Comparison of ENCODE assay signal across 16 cellular contexts in the genomic region with DNA sequence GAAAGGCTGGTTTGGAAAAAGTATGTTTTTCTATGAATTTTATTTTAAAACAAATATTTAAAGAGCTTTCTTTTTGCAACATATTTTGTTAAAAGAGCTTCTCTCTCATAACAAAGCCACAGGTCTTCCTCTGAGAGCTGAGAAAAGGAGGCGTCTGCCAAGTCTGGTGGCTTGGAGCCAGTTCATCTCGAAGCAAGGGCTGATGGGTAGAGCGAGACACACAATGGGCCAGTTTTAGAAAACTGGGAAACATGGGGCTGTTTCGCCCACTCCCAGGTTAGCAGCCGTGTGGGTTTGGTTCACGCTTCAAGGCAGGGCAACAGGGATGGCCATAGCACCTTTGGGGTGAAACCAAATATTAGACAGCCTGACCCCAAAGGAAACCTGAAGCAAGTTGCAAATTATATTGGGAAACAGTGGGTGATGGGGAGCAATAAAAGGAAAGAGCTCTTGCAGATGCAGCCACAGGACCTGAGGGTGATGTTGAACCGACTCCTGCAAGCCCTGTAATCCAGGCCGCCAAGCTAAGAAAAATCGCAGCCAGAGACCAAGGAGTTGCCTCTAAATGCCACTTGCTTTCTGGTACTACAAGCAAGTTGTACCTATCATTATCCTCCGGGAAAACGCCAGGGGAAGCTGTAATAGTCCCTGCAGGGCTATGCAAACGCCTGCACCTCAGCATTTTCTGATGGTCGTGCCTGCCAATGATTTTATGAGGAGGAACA.
DNase-seq lines count a peak whose midpoint lies in the region; ATAC-seq and TF ChIP-seq lines count a peak whose summit lies in the region.
"Had no signal": no experiment of that assay in that cellular context is flagged by ENCODE, and none has a peak within 500 bp of the region (broad histone marks: within the 10 kb centered on the region; RNA-seq: fewer than 3 reads in every experiment).

No MANE protein-coding gene starts in this region.

- ATAC-seq in lung (ENCODE audit: insufficient read depth, low FRiP score) = no peak
- ATAC-seq in stimulated activated naive CD8-positive, alpha-beta T cell treated with anti-CD3 and anti-CD28 coated beads, Interleukin-15, amount 100 ng/mL, for 72 hours = no peak
- ATAC-seq: stimulated activated memory B cell treated with anti-CD40 and anti-IgM and Interleukin-4, amounts not matched to agents 10 μg/mL and 1 μg/mL and 100 μg/mL, for 72 hours had no signal

- no peak overlapping the region for H3K4me3 ChIP-seq in esophagus muscularis mucosa
- H3K4me3 ChIP-seq in lung = no peak overlapping the region
- no peak overlapping the region for H3K4me3 ChIP-seq in coronary artery
- H3K4me3 ChIP-seq: cardiac muscle cell had no signal

- H3K4me1 ChIP-seq in esophagus muscularis mucosa = peaks cover 23 to 43% (median 38%) of the 10 kb centered on the region in 4 donors
- peaks cover 3% of the 10 kb centered on the region in 2 donors for H3K4me1 ChIP-seq in lung (ENCODE audit: control insufficient read depth in 2 of 2, insufficient read depth in 2 of 2, low read length in 2 of 2)

- H3K27ac ChIP-seq in esophagus muscularis mucosa (replicated peaks in 1 of 4) = peak overlapping the region; percentile 28 to 61 (median 40)
- no peak overlapping the region for H3K27ac ChIP-seq in lung (ENCODE audit: low read depth in 1 of 2, low read length in 1 of 2)
- peak overlapping the region; percentile 82 for H3K27ac ChIP-seq in substantia nigra (ENCODE audit: low read depth, low read length, poor library complexity, severe bottlenecking)
- H3K27ac ChIP-seq in coronary artery = peak overlapping the region in 1 of 2 donors; percentile 7
- H3K27ac ChIP-seq: C4-2B, cardiac muscle cell had no signal

- H3K36me3 ChIP-seq in esophagus muscularis mucosa = no peaks in the 10 kb centered on the region
- H3K36me3 ChIP-seq in lung (ENCODE audit: control insufficient read depth in 2 of 2, insufficient read depth in 2 of 2, low read length in 2 of 2) = no peaks in the 10 kb centered on the region
- H3K36me3 ChIP-seq: cardiac muscle cell had no signal

- H3K9me3 Mint-ChIP-seq in stimulated activated naive CD8-positive, alpha-beta T cell treated with anti-CD3 and anti-CD28 coated beads, Interleukin-15, amount 100 ng/mL, for 72 hours = peaks cover 17 to 20% of the 10 kb centered on the region in 2 donors

- peaks cover 0 to 7% (median 2%) of the 10 kb centered on the region in 4 donors for H3K9me3 ChIP-seq in esophagus muscularis mucosa
- peaks cover 0 to 12% of the 10 kb centered on the region in 2 donors for H3K9me3 ChIP-seq in lung (ENCODE audit: control insufficient read depth in 2 of 2, insufficient read depth in 1 of 2, low read length in 1 of 2)

- intact Hi-C loops in esophagus muscularis mucosa (cut with DNase I) = no loop called here

- H3K27me3 ChIP-seq in esophagus muscularis mucosa (no peaks in the 10 kb centered on the region), lung (ENCODE audit: control insufficient read depth, insufficient read depth) (no peaks in the 10 kb centered on the region)
- H3K27me3 ChIP-seq: cardiac muscle cell had no signal

- DNase-seq in RPMI8226 (peak; percentile 26), esophagus muscularis mucosa (ENCODE audit: extremely low spot score) (no peak), lung (ENCODE audit: low spot score) (peak; percentile 36), substantia nigra (lab: John Stamatoyannopoulos, UW) (peak in 48 of 49 donors; percentile 8 to 88 (median 71)), coronary artery (ENCODE audit: low spot score) (no peak), NCI-H146 (lab: John Stamatoyannopoulos, UW) (no peak), NCI-H524 treated with DMSO at 0.1 percent for 48 hours (lab: John Stamatoyannopoulos, UW) (no peak)
- no peak for DNase-seq in stimulated activated naive CD8-positive, alpha-beta T cell treated with anti-CD3 and anti-CD28 coated beads, Interleukin-15, amount 100 ng/mL, for 72 hours
- DNase-seq: activated CD4-positive, CD25-positive, alpha-beta regulatory T cell; activated T-cell treated with anti-CD3 and anti-CD28 coated beads, Interleukin-2, amount 50 U/mL, for 48 hours; kidney glomerular epithelial cell; NCI-H1436 treated with DMSO at 0.1 percent for 48 hours had no signal

- no peak for TF ChIP-seq EP300 in esophagus muscularis mucosa (IDR thresholded peaks at IDR 0.05)

- no peaks in the 10 kb centered on the region for H3K4me1 Mint-ChIP-seq in stimulated activated naive CD8-positive, alpha-beta T cell treated with anti-CD3 and anti-CD28 coated beads, Interleukin-15, amount 100 ng/mL, for 72 hours
- H3K4me1 Mint-ChIP-seq: IgD-negative memory B cell; stimulated activated memory B cell treated with anti-CD40 and anti-IgM and Interleukin-4, amounts not matched to agents 10 μg/mL and 1 μg/mL and 100 μg/mL, for 72 hours had no signal

- H3K4me3 Mint-ChIP-seq in stimulated activated naive CD8-positive, alpha-beta T cell treated with anti-CD3 and anti-CD28 coated beads, Interleukin-15, amount 100 ng/mL, for 72 hours = no peak overlapping the region
- H3K4me3 Mint-ChIP-seq: IgD-negative memory B cell; stimulated activated memory B cell treated with anti-CD40 and anti-IgM and Interleukin-4, amounts not matched to agents 10 μg/mL and 1 μg/mL and 100 μg/mL, for 72 hours had no signal

- H3K27me3 Mint-ChIP-seq in stimulated activated naive CD8-positive, alpha-beta T cell treated with anti-CD3 and anti-CD28 coated beads, Interleukin-15, amount 100 ng/mL, for 72 hours = no peaks in the 10 kb centered on the region
- H3K27me3 Mint-ChIP-seq: stimulated activated memory B cell treated with anti-CD40 and anti-IgM and Interleukin-4, amounts not matched to agents 10 μg/mL and 1 μg/mL and 100 μg/mL, for 72 hours had no signal

- 71% methylated on average over 13 of the region's 13 CpGs for WGBS in esophagus muscularis mucosa
- 74 to 78% methylated on average over 13 of the region's 13 CpGs for WGBS in lung, 2 donors

- TF ChIP-seq POLR2A in esophagus muscularis mucosa (IDR thresholded peaks at IDR 0.05; ENCODE audit: low read depth) = no peak

- no peak for TF ChIP-seq CTCF in esophagus muscularis mucosa (IDR thresholded peaks at IDR 0.05)
- TF ChIP-seq CTCF in lung (IDR thresholded peaks at IDR 0.05; ENCODE audit: control extremely low read depth, extremely low read depth) = no peak
- no peak for TF ChIP-seq CTCF in coronary artery (IDR thresholded peaks at IDR 0.05)

- no peak overlapping the region for H3K27ac Mint-ChIP-seq in stimulated activated naive CD8-positive, alpha-beta T cell treated with anti-CD3 and anti-CD28 coated beads, Interleukin-15, amount 100 ng/mL, for 72 hours
- H3K27ac Mint-ChIP-seq: IgD-negative memory B cell; stimulated activated memory B cell treated with anti-CD40 and anti-IgM and Interleukin-4, amounts not matched to agents 10 μg/mL and 1 μg/mL and 100 μg/mL, for 72 hours had no signal

Comparison
In these comparisons a context has a peak if more than half of its experiments do, and no peak if none do; other contexts are left out.
1. DNase-seq: peak in RPMI8226 (single experiment), lung (single experiment) and substantia nigra (48 of 49); none in esophagus muscularis mucosa (single experiment), stimulated activated naive CD8-positive, alpha-beta T cell treated with anti-CD3 and anti-CD28 coated beads, Interleukin-15, amount 100 ng/mL, for 72 hours (0 of 2), coronary artery (single experiment), NCI-H146 (single experiment) and NCI-H524 treated with DMSO at 0.1 percent for 48 hours (single experiment).
2. H3K27ac ChIP-seq: peak in esophagus muscularis mucosa (4 of 4) and substantia nigra (single experiment); none in lung (0 of 2).